Comparison of ENCODE assay signal across 38 cellular contexts in the genomic region with DNA sequence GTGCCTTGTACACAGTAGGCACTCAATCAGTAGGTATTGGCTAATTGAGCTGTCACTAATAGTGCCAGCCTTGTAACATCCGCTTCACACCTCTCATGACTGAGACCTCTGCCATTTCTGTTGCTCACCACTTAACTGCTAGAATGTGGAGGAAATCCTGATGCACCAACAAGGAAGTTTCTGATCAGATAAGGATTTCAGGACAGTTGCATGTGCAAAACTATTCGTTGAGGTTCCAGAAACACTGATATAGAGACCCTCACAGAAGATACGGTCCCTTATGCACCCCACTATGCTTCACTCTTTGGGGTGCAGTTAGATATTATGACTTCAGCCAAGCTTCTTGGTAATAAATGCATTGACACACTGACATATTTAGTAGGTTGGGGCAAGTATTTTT. TPM values are rescaled to one million over a fixed set of nuclear protein-coding genes. Genes with fewer than 3 reads are reported as not detected.
"Had no signal": no experiment of that assay in that cellular context is flagged by ENCODE, and none has a peak within 500 bp of the region (broad histone marks: within the 10 kb centered on the region; RNA-seq: fewer than 3 reads in every experiment).

No MANE protein-coding gene starts in this region.

- H3K27me3 ChIP-seq: adrenal gland, ascending aorta, body of pancreas, brain microvascular endothelial cell, breast epithelium, cardiac muscle cell had no signal

- H3K9me3 ChIP-seq: adrenal gland, ascending aorta, body of pancreas, breast epithelium had no signal

- DNase-seq: activated effector memory CD4-positive, alpha-beta T cell treated with anti-CD3 and anti-CD28 coated beads, Interleukin-2, amount 50 U/mL, for 16 hours; activated effector memory CD4-positive, alpha-beta T cell treated with Interleukin-2 at 50 U/mL for 16 hours; activated gamma-delta T cell; activated gamma-delta T cell treated with Interleukin-2 at 50 U/mL for 16 hours; activated naive CD4-positive, alpha-beta T cell; activated naive CD4-positive, alpha-beta T cell treated with anti-CD3 and anti-CD28 coated beads for 36 hours; activated naive CD4-positive, alpha-beta T cell treated with anti-CD3 and anti-CD28 coated beads, Interleukin-2, amount 10 ng/mL, durations not matched to agents 7 days and 5 days; activated naive CD4-positive, alpha-beta T cell treated with anti-CD3 and anti-CD28 coated beads, Interleukin-2, amount 50 U/mL, for 16 hours; activated naive CD4-positive, alpha-beta T cell treated with Interleukin-2 at 50 U/mL for 16 hours; activated naive CD8-positive, alpha-beta T cell treated with anti-CD3 and anti-CD28 coated beads for 36 hours; activated naive CD8-positive, alpha-beta T cell treated with anti-CD3 and anti-CD28 coated beads, Interleukin-2, amount 10 ng/mL, durations not matched to agents 7 days and 5 days; activated naive CD8-positive, alpha-beta T cell treated with anti-CD3 and anti-CD28 coated beads, Interleukin-2, amount 50 U/mL, for 24 hours; activated T-cell treated with anti-CD3 and anti-CD28 coated beads, Interleukin-2, amount 50 U/mL, for 24 hours; activated T-cell treated with anti-CD3 and anti-CD28 coated beads, Interleukin-2, amount 50 U/mL, for 4 hours; activated T-cell treated with anti-CD3 and anti-CD28 coated beads, Interleukin-2, amount 50 U/mL, for 72 hours; adrenal gland; amniotic stem cell; amygdala; anterior cingulate cortex; aorta; body of pancreas; brain microvascular endothelial cell; caudate nucleus; central memory CD4-positive, alpha-beta T cell; cerebellar nuclear complex had no signal

- ATAC-seq: activated naive CD4-positive, alpha-beta T cell treated with anti-CD3 and anti-CD28 coated beads, Interleukin-2, amount 50 U/mL, for 72 hours; activated naive CD8-positive, alpha-beta T cell treated with anti-CD3 and anti-CD28 coated beads, Interleukin-2, amount 50 U/mL, for 24 hours; activated T-cell treated with anti-CD3 and anti-CD28 coated beads, Interleukin-2, amount 50 U/mL, for 4 hours; activated T-cell treated with anti-CD3 and anti-CD28 coated beads, Interleukin-2, amount 50 U/mL, for 72 hours; activated T-helper 17 cell treated with anti-CD3 and anti-CD28 coated beads, Interleukin-2, amount 50 U/mL, for 72 hours; body of pancreas had no signal

- H3K4me3 ChIP-seq: adrenal gland, ascending aorta, body of pancreas, breast epithelium, cardiac muscle cell had no signal

- FAIRE-seq: astrocyte, bronchial epithelial cell, colon had no signal

- H3K27ac ChIP-seq: adrenal gland, ascending aorta, body of pancreas, brain microvascular endothelial cell, breast epithelium, cardiac muscle cell had no signal

- H3K4me1 ChIP-seq: adrenal gland, ascending aorta, body of pancreas, breast epithelium had no signal

RNA-seq across cellular contexts. Expression of gene HAND1, which starts 21.5 kb away (rescaled TPM):
- total RNA-seq: activated naive CD4-positive, alpha-beta T cell treated with anti-CD3 and anti-CD28 coated beads for 36 hours; activated naive CD4-positive, alpha-beta T cell treated with anti-CD3 and anti-CD28 coated beads, Interleukin-2, amount 50 U/mL, for 72 hours; activated naive CD8-positive, alpha-beta T cell treated with anti-CD3 and anti-CD28 coated beads for 36 hours; activated naive CD8-positive, alpha-beta T cell treated with anti-CD3 and anti-CD28 coated beads, Interleukin-2, amount 10 ng/mL, durations not matched to agents 7 days and 5 days; activated T-cell treated with anti-CD3 and anti-CD28 coated beads, Interleukin-2, amount 50 U/mL, for 4 hours; activated T-cell treated with anti-CD3 and anti-CD28 coated beads, Interleukin-2, amount 50 U/mL, for 72 hours; activated T-helper 1 cell treated with anti-CD3 and anti-CD28 coated beads, Interleukin-12 subunit alpha, Interleukin-12 subunit beta, Interleukin-2, Interleukin-4 antibody, amounts not matched to agents 30 ng/mL and 10 ng/mL and 1 ng/mL, durations not matched to agents 14 hours and 24 hours and 36 hours; activated T-helper 17 cell treated with anti-CD3 and anti-CD28 coated beads, Interleukin-2, amount 50 U/mL, for 72 hours; activated T-helper 2 cell treated with anti-CD3 and anti-CD28 coated beads, Interferon-gamma antibody, Interleukin-2, Interleukin-4, amounts not matched to agents 10 μg/mL and 5 μg/mL and 100 μg/mL, durations not matched to agents 14 hours and 24 hours and 36 hours; aorta; ascending aorta; astrocyte; body of pancreas; bronchial epithelial cell; cerebellum; chondrocyte had no signal
- polyA plus RNA-seq: adipose tissue, aorta had no signal
